In genomic region chr20:60060593-60060992, GRCh38 we compare ENCODE assay signal across 1 cellular context.
TF ChIP-seq lines count a peak whose summit lies in the region.

No MANE protein-coding gene starts in this region.

TF ChIP-seq in SK-N-SH treated with all-trans-retinoic acid at 6 μM for 48 hours, 23 proteins besides CTCF, POLR2A, EP300 and RAD21 (continued from another document):
- TF ChIP-seq POU6F1 (CRISPR knock-in tag; IDR thresholded peaks at IDR 0.05; ENCODE audit: borderline replicate concordance, low read depth) (no peak), PPARA (CRISPR knock-in tag; IDR thresholded peaks at IDR 0.05; ENCODE audit: borderline replicate concordance) (no peak), ZC3H10 (CRISPR knock-in tag; IDR thresholded peaks at IDR 0.05) (no peak)
